ENCODE assay signal across 1 cellular context in the genomic region with DNA sequence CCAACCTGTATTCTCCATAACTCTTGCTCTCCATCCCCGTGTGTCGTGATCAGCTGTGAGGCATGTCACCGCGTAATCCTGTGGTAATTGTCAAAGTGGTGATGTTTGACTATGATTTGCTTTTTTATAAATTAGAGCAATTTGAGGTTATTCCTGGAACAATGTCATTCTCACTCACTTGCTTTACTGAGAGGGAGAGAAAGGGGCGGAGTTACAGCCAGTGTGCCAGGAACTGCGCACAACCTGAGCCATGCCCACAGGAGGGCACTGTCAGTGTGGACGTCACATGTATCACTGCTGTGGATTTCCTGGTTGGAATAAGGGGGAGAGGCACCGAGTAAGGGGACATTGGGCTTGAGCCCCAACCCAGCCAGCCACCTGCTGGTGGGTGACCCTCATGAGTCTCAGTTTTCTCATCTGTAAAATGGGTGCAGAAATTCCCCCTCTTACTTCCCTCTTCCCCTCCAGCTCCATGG.
A peak's percentile ranks its signal among the peaks of the same experiment; 100 is the strongest.
TF ChIP-seq lines count a peak whose summit lies in the region.

No MANE protein-coding gene starts in this region.

TF ChIP-seq in K562, 482 proteins besides CTCF, POLR2A, EP300 and RAD21 (continues in another document):
- TF ChIP-seq NFE2 (IDR thresholded peaks at IDR 0.05; ENCODE audit: low read depth) (no peak), HDAC2 (IDR thresholded peaks at IDR 0.05) (peak; percentile 51; the same call in 1 of the 2 replicates), JUN (IDR thresholded peaks at IDR 0.05; ENCODE audit: borderline replicate concordance, low read depth, low read length) (no peak), JUN (CRISPR knock-in tag; IDR thresholded peaks at IDR 0.05; ENCODE audit: borderline replicate concordance) (no peak), CREM (IDR thresholded peaks at IDR 0.05; ENCODE audit: low read depth) (no peak), ZNF212 (CRISPR knock-in tag; IDR thresholded peaks at IDR 0.05) (no peak), GATAD2B (IDR thresholded peaks at IDR 0.05; ENCODE audit: borderline replicate concordance) (no peak), RFX5 (IDR thresholded peaks at IDR 0.05; ENCODE audit: low read depth, low read length) (no peak), SRSF7 (optimal IDR thresholded peaks at IDR 0.05; ENCODE audit: low read depth, low read length) (no peak), HSF4 (CRISPR knock-in tag; IDR thresholded peaks at IDR 0.05; ENCODE audit: borderline replicate concordance) (no peak), ATF1 (CRISPR knock-in tag; IDR thresholded peaks at IDR 0.05) (no peak), ATF1 (tag; IDR thresholded peaks at IDR 0.05) (no peak), ZNF75A (CRISPR knock-in tag; IDR thresholded peaks at IDR 0.05) (no peak), E2F5 (CRISPR knock-in tag; IDR thresholded peaks at IDR 0.05) (no peak), NUFIP1 (IDR thresholded peaks at IDR 0.05; ENCODE audit: partially characterized antibody) (no peak), ZNF12 (CRISPR knock-in tag; IDR thresholded peaks at IDR 0.05) (no peak), XRCC5 (IDR thresholded peaks at IDR 0.05; ENCODE audit: low read depth, low read length) (no peak), CBX1 (IDR thresholded peaks at IDR 0.05; ENCODE audit: low read depth) (no peak), GABPA (tag; conservative IDR thresholded peaks at IDR 0.05; ENCODE audit: low read depth) (no peak), ZNF133 (CRISPR knock-in tag; IDR thresholded peaks at IDR 0.05) (no peak), GATA2 (CRISPR knock-in tag; IDR thresholded peaks at IDR 0.05) (no peak), ZNF609 (CRISPR knock-in tag; IDR thresholded peaks at IDR 0.05; ENCODE audit: borderline replicate concordance) (no peak), FOXM1 (IDR thresholded peaks at IDR 0.05; ENCODE audit: low read depth) (no peak), FOXM1 (CRISPR knock-in tag; IDR thresholded peaks at IDR 0.05; ENCODE audit: low read depth) (no peak), KDM1A (IDR thresholded peaks at IDR 0.05) (peak in 1 of 2 experiments; percentile 79; a peak in 2 of 4 replicates), ESRRA (IDR thresholded peaks at IDR 0.05; ENCODE audit: borderline replicate concordance, low read depth) (peak; percentile 65), SIN3B (IDR thresholded peaks at IDR 0.05; ENCODE audit: low read depth) (no peak), STAG1 (CRISPR knock-in tag; IDR thresholded peaks at IDR 0.05; ENCODE audit: borderline replicate concordance) (no peak), SRSF9 (IDR thresholded peaks at IDR 0.05; ENCODE audit: borderline replicate concordance, low read depth, low read length) (no peak), KAT7 (CRISPR knock-in tag; IDR thresholded peaks at IDR 0.05; ENCODE audit: borderline replicate concordance) (no peak), FOXJ3 (CRISPR knock-in tag; IDR thresholded peaks at IDR 0.05) (no peak), SMARCC2 (IDR thresholded peaks at IDR 0.05; ENCODE audit: low read depth) (no peak), DACH1 (IDR thresholded peaks at IDR 0.05; ENCODE audit: partially characterized antibody) (peak; percentile 20), RCOR1 (IDR thresholded peaks at IDR 0.05; ENCODE audit: borderline replicate concordance in 1 of 2, low read depth in 2 of 2, low read length in 2 of 2) (0 out of 4 replicates have a peak, but pooled peaks of 1 of the 2 experiments have one; percentile 15), ZNF282 (CRISPR knock-in tag; IDR thresholded peaks at IDR 0.05) (no peak), SMARCA5 (IDR thresholded peaks at IDR 0.05) (peak; percentile 80)
- TF ChIP-seq, protein P1, sequence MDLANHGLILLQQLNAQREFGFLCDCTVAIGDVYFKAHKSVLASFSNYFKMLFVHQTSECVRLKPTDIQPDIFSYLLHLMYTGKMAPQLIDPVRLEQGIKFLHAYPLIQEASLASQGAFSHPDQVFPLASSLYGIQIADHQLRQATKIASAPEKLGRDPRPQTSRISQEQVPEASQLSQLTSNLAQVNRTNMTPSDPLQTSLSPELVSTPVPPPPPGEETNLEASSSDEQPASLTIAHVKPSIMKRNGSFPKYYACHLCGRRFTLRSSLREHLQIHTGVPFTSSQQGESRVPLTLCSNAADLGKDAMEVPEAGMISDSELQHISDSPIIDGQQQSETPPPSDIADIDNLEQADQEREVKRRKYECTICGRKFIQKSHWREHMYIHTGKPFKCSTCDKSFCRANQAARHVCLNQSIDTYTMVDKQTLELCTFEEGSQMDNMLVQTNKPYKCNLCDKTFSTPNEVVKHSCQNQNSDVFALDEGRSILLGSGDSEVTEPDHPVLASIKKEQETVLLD (IDR thresholded peaks at IDR 0.05), result no peak
- TF ChIP-seq, protein P2, sequence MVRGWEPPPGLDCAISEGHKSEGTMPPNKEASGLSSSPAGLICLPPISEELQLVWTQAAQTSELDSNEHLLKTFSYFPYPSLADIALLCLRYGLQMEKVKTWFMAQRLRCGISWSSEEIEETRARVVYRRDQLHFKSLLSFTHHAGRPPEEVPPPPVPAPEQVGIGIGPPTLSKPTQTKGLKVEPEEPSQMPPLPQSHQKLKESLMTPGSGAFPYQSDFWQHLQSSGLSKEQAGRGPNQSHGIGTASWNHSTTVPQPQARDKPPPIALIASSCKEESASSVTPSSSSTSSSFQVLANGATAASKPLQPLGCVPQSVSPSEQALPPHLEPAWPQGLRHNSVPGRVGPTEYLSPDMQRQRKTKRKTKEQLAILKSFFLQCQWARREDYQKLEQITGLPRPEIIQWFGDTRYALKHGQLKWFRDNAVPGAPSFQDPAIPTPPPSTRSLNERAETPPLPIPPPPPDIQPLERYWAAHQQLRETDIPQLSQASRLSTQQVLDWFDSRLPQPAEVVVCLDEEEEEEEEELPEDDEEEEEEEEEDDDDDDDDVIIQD (CRISPR knock-in tag; IDR thresholded peaks at IDR 0.05), result no peak
- TF ChIP-seq, protein P3, sequence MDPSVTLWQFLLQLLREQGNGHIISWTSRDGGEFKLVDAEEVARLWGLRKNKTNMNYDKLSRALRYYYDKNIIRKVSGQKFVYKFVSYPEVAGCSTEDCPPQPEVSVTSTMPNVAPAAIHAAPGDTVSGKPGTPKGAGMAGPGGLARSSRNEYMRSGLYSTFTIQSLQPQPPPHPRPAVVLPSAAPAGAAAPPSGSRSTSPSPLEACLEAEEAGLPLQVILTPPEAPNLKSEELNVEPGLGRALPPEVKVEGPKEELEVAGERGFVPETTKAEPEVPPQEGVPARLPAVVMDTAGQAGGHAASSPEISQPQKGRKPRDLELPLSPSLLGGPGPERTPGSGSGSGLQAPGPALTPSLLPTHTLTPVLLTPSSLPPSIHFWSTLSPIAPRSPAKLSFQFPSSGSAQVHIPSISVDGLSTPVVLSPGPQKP (CRISPR knock-in tag; IDR thresholded peaks at IDR 0.05), result no peak
- TF ChIP-seq, protein P4, sequence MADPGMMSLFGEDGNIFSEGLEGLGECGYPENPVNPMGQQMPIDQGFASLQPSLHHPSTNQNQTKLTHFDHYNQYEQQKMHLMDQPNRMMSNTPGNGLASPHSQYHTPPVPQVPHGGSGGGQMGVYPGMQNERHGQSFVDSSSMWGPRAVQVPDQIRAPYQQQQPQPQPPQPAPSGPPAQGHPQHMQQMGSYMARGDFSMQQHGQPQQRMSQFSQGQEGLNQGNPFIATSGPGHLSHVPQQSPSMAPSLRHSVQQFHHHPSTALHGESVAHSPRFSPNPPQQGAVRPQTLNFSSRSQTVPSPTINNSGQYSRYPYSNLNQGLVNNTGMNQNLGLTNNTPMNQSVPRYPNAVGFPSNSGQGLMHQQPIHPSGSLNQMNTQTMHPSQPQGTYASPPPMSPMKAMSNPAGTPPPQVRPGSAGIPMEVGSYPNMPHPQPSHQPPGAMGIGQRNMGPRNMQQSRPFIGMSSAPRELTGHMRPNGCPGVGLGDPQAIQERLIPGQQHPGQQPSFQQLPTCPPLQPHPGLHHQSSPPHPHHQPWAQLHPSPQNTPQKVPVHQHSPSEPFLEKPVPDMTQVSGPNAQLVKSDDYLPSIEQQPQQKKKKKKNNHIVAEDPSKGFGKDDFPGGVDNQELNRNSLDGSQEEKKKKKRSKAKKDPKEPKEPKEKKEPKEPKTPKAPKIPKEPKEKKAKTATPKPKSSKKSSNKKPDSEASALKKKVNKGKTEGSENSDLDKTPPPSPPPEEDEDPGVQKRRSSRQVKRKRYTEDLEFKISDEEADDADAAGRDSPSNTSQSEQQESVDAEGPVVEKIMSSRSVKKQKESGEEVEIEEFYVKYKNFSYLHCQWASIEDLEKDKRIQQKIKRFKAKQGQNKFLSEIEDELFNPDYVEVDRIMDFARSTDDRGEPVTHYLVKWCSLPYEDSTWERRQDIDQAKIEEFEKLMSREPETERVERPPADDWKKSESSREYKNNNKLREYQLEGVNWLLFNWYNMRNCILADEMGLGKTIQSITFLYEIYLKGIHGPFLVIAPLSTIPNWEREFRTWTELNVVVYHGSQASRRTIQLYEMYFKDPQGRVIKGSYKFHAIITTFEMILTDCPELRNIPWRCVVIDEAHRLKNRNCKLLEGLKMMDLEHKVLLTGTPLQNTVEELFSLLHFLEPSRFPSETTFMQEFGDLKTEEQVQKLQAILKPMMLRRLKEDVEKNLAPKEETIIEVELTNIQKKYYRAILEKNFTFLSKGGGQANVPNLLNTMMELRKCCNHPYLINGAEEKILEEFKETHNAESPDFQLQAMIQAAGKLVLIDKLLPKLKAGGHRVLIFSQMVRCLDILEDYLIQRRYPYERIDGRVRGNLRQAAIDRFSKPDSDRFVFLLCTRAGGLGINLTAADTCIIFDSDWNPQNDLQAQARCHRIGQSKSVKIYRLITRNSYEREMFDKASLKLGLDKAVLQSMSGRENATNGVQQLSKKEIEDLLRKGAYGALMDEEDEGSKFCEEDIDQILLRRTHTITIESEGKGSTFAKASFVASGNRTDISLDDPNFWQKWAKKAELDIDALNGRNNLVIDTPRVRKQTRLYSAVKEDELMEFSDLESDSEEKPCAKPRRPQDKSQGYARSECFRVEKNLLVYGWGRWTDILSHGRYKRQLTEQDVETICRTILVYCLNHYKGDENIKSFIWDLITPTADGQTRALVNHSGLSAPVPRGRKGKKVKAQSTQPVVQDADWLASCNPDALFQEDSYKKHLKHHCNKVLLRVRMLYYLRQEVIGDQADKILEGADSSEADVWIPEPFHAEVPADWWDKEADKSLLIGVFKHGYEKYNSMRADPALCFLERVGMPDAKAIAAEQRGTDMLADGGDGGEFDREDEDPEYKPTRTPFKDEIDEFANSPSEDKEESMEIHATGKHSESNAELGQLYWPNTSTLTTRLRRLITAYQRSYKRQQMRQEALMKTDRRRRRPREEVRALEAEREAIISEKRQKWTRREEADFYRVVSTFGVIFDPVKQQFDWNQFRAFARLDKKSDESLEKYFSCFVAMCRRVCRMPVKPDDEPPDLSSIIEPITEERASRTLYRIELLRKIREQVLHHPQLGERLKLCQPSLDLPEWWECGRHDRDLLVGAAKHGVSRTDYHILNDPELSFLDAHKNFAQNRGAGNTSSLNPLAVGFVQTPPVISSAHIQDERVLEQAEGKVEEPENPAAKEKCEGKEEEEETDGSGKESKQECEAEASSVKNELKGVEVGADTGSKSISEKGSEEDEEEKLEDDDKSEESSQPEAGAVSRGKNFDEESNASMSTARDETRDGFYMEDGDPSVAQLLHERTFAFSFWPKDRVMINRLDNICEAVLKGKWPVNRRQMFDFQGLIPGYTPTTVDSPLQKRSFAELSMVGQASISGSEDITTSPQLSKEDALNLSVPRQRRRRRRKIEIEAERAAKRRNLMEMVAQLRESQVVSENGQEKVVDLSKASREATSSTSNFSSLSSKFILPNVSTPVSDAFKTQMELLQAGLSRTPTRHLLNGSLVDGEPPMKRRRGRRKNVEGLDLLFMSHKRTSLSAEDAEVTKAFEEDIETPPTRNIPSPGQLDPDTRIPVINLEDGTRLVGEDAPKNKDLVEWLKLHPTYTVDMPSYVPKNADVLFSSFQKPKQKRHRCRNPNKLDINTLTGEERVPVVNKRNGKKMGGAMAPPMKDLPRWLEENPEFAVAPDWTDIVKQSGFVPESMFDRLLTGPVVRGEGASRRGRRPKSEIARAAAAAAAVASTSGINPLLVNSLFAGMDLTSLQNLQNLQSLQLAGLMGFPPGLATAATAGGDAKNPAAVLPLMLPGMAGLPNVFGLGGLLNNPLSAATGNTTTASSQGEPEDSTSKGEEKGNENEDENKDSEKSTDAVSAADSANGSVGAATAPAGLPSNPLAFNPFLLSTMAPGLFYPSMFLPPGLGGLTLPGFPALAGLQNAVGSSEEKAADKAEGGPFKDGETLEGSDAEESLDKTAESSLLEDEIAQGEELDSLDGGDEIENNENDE (IDR thresholded peaks at IDR 0.05; ENCODE audit: low read depth, low read length), result no peak
